In the genomic region with DNA sequence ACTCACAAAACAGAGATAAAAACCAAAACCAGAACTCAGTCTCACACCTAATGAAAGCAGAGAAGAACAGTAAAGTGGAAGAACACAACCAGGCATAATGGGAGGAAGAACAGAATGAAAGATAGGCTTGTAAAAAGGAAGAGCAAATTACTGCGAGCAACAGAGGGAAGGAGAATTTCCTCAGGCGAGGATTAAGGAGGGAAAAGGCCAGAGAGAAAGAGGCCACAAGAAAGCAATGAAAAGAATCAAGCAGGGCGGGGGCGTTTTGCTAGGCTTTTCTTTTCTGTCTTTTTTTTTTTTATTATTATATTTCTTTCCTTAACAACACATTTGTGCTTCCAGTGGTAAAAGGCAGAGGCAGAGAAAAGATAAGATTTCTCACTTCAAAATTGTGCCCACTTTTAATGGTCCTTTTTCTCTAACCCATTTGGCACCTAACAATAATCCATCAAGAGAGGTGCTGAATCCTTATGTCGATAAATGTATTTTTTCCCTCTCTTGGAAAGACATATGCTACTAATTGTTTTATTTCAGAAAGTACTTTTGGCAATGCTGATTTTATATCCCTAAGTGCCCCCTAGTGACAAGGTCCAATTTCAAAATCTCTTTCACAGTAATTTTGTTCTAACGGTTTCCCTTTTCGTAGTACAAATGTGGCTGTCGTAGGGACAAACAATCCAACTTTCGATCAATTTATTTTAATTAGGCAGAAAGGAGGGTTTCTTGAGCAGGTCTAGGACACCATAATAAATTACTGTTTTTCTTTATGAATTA, we compare ENCODE assay signal across 10 cellular contexts.
DNase-seq lines count a peak whose midpoint lies in the region; ATAC-seq, FAIRE-seq and TF ChIP-seq lines count a peak whose summit lies in the region.
"Had no signal": no experiment of that assay in that cellular context is flagged by ENCODE, and none has a peak within 500 bp of the region (broad histone marks: within the 10 kb centered on the region; RNA-seq: fewer than 3 reads in every experiment).

No MANE protein-coding gene starts in this region.

- no peak overlapping the region for H3K4me3 Mint-ChIP-seq in activated T-helper 17 cell treated with anti-CD3 and anti-CD28 coated beads, Interleukin-2, amount 50 U/mL, for 72 hours

- H3K9me3 Mint-ChIP-seq in activated T-helper 17 cell treated with anti-CD3 and anti-CD28 coated beads, Interleukin-2, amount 50 U/mL, for 72 hours: peaks cover 11% of the 10 kb centered on the region

- no peaks in the 10 kb centered on the region for H3K36me3 Mint-ChIP-seq in activated T-helper 17 cell treated with anti-CD3 and anti-CD28 coated beads, Interleukin-2, amount 50 U/mL, for 72 hours (ENCODE audit: low read depth)

- intact Hi-C loops in heart right ventricle (cut with DNase I): loop anchor here in 9 of 10 donors (5.0 to 10.0 kb wide), 3 partner anchors 189 to 199 kb away; no protein-coding TSS in a partner anchor

- H3K4me1 ChIP-seq in heart right ventricle (no peaks in the 10 kb centered on the region), right atrium auricular region (no peaks in the 10 kb centered on the region)

- H3K27me3 ChIP-seq in heart right ventricle (peaks cover 0 to 4% (median 0%) of the 10 kb centered on the region in 7 donors), right atrium auricular region (no peaks in the 10 kb centered on the region)

- peak in 8 of 9 donors; percentile 14 to 59 (median 44) for TF ChIP-seq CTCF in heart right ventricle (IDR thresholded peaks at IDR 0.05)
- peak in 1 of 2 donors; percentile 57 for TF ChIP-seq CTCF in right atrium auricular region (IDR thresholded peaks at IDR 0.05)

- peak; percentile 60 for FAIRE-seq in frontal cortex (lab: Jason Lieb, UNC)

- H3K27ac Mint-ChIP-seq in activated T-helper 17 cell treated with anti-CD3 and anti-CD28 coated beads, Interleukin-2, amount 50 U/mL, for 72 hours: no peak overlapping the region

- no peaks in the 10 kb centered on the region for H3K27me3 Mint-ChIP-seq in activated T-helper 17 cell treated with anti-CD3 and anti-CD28 coated beads, Interleukin-2, amount 50 U/mL, for 72 hours

- ATAC-seq in heart right ventricle: no peak
- no peak for ATAC-seq in GM18858 (IDR thresholded peaks at IDR 0.05; ENCODE audit: unreplicated experiment)
- ATAC-seq in activated T-helper 17 cell treated with anti-CD3 and anti-CD28 coated beads, Interleukin-2, amount 50 U/mL, for 72 hours (replicated peaks): no peak
- no peak for ATAC-seq in GM19351 (IDR thresholded peaks at IDR 0.05; ENCODE audit: unreplicated experiment)

- H3K9me3 ChIP-seq in heart right ventricle (no peaks in the 10 kb centered on the region), right atrium auricular region (no peaks in the 10 kb centered on the region)

- H3K36me3 ChIP-seq in heart right ventricle (no peaks in the 10 kb centered on the region), right atrium auricular region (no peaks in the 10 kb centered on the region)

- DNase-seq in heart right ventricle (no peak), right atrium auricular region (ENCODE audit: low spot score) (no peak), RPMI8226 (peak; percentile 25), frontal cortex (ENCODE audit: low spot score in 2 of 2) (peak in 1 of 2 donors; percentile 3), LoVo (ENCODE audit: low spot score) (no peak)
- DNase-seq: activated naive CD4-positive, alpha-beta T cell treated with anti-CD3 and anti-CD28 coated beads, Interleukin-2, amount 50 U/mL, for 16 hours; kidney glomerular epithelial cell had no signal

- no peaks in the 10 kb centered on the region for H3K4me1 Mint-ChIP-seq in activated T-helper 17 cell treated with anti-CD3 and anti-CD28 coated beads, Interleukin-2, amount 50 U/mL, for 72 hours

- H3K27ac ChIP-seq in heart right ventricle (no peak overlapping the region), right atrium auricular region (no peak overlapping the region)

- H3K4me3 ChIP-seq in heart right ventricle: no peak overlapping the region
- no peak overlapping the region for H3K4me3 ChIP-seq in right atrium auricular region

- 55 to 65% methylated on average over 9 of the region's 9 CpGs for WGBS in heart right ventricle, 2 donors
